ENCODE assay signal across 8 cellular contexts in the genomic region with DNA sequence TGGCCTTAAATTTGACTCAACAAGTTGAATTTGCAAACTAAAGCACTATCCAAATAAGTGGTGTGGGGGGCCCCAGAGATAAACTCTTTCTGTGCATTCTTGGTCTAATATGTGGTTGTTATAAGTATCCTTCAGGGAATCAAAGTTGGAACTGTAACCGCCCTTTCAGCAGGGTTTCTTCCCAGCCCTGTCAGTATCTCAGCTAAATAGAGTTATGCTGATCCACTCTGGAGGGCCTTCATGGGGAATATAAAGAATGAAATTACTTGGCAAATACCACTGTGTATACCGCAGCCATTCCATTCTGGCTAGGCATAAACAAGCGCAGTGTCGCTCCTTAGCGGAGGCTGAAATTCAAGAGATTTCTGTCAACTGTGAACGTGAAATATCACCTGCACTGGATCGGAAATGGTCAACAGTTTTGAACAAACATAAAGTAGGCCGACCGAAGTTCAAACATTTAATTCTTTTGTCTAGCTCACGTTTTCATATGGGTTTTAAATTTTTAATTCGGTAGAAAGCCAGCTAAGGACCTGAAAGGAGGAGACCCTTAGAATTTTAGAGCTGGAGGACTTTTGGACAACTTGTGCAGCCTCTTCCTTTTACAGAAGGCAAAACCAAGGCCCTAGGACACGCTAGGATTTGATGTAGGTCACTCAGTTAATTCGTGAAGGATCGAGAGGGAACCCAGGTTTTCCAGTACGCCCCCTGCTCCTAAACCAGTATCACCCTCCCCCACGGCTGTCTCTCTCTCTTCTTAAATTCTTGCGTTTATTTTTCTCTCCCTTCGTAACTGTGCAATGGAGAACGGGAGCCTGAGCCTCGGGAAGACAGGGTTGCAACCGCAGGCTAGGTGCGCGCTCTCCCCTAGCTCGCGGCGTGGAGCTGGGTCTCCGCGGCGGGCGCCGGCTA.
A peak's percentile ranks its signal among the peaks of the same experiment; 100 is the strongest.
DNase-seq lines count a peak whose midpoint lies in the region; ATAC-seq and TF ChIP-seq lines count a peak whose summit lies in the region.

No MANE protein-coding gene starts in this region.

- peak overlapping the region; percentile 92 for H3K14ac ChIP-seq in IMR-90 (replicated peaks; ENCODE audit: low read depth, low read length)

- H3K4me1 ChIP-seq in IMR-90 (ENCODE audit: control insufficient read depth, insufficient read depth, low read length) (peaks cover 7% of the 10 kb centered on the region), ascending aorta (peaks cover 0 to 9% of the 10 kb centered on the region in 2 donors)

- H3K79me1 ChIP-seq in IMR-90 (ENCODE audit: low read depth in 1 of 2, low read length in 2 of 2), result peaks cover 0 to 31% of the 10 kb centered on the region in 2 experiments; a peak in 3 of 4 replicates

- intact Hi-C loops in activated CD4-positive, alpha-beta T cell treated with anti-CD3 and anti-CD28 coated beads for 36 hours (cut with DNase I, micrococcal nuclease), result loop anchor here (1.0 to 10.0 kb wide), 18 partner anchors 30 to 1799 kb away; a partner anchor contains a TSS
- intact Hi-C loops in IMR-90 (cut with micrococcal nuclease) (loop anchor here (1.0 to 5.0 kb wide), 5 partner anchors 39 to 153 kb away; no protein-coding TSS in a partner anchor), ascending aorta (cut with DNase I) (loop anchor here (1.0 to 10.0 kb wide), 10 partner anchors 30 to 1795 kb away; a partner anchor contains a TSS)

- H3K27ac ChIP-seq in IMR-90 (ENCODE audit: insufficient read depth, low read length) (peak overlapping the region; percentile 94), ascending aorta (peak overlapping the region; percentile 91 to 94)

- H4K5ac ChIP-seq in IMR-90 (ENCODE audit: low read depth, low read length), result peak overlapping the region; percentile 82

- CTCF ChIA-PET in activated CD4-positive, alpha-beta T cell treated with anti-CD3 and anti-CD28 coated beads for 36 hours (lab: Charles Lee), result interaction anchor here (0.6 to 1.8 kb wide), 7 partner anchors 9 to 419 kb away, joined by 3 to 6 read pairs (median 4); a partner anchor contains a TSS
- CTCF ChIA-PET in IMR-90 (lab: Yijun Ruan, JAX), result interaction anchor here (0.7 to 2.6 kb wide), 6 partner anchors 18 to 152 kb away, joined by 3 to 17 read pairs (median 3); a partner anchor contains a TSS

- peak overlapping the region; percentile 63; the same call in 1 of the 2 replicates for H3K56ac ChIP-seq in IMR-90 (ENCODE audit: extremely low read depth, insufficient read depth, low read length)

- 0 out of 2 replicates have a peak, but pooled peaks have one; percentile 27 for TF ChIP-seq POLR2A in IMR-90 (IDR thresholded peaks at IDR 0.05; ENCODE audit: low read depth, low read length)

- 5% methylated on average over 18 of the region's 31 CpGs; no CpG with 5 or more reads in 1 of the 2 experiments for WGBS in IMR-90 (ENCODE audit: extremely low coverage in 2 of 2, insufficient read length in 1 of 2), 2 experiments

- POLR2A ChIA-PET in activated CD4-positive, alpha-beta T cell treated with anti-CD3 and anti-CD28 coated beads for 36 hours (lab: Charles Lee), result no interaction called here
- POLR2A ChIA-PET in IMR-90 (lab: Charles Lee; ENCODE audit: unreplicated experiment), result no interaction called here

- H3K4me3 ChIP-seq in IMR-90 (ENCODE audit: insufficient read depth, low read depth, low read length) (peak overlapping the region; percentile 60), ascending aorta (peak overlapping the region; percentile 78 to 97)

- H3K4me3 Mint-ChIP-seq in activated CD4-positive, alpha-beta T cell treated with anti-CD3 and anti-CD28 coated beads for 36 hours, result peak overlapping the region; percentile 70
- peak overlapping the region; percentile 86 for H3K4me3 Mint-ChIP-seq in stimulated activated memory B cell treated with anti-CD40 and anti-IgM and Interleukin-4, amounts not matched to agents 10 μg/mL and 1 μg/mL and 100 μg/mL, for 72 hours

- peak overlapping the region; percentile 54; the same call in 2 of the 3 replicates for H2BK15ac ChIP-seq in IMR-90 (ENCODE audit: low read depth, low read length)

- H4K20me1 ChIP-seq in IMR-90 (ENCODE audit: insufficient read depth, low read length), result peaks cover 5% of the 10 kb centered on the region; the same call in 1 of the 2 replicates

- H3K27me3 Mint-ChIP-seq in activated CD4-positive, alpha-beta T cell treated with anti-CD3 and anti-CD28 coated beads for 36 hours, result peaks cover 3% of the 10 kb centered on the region
- no peaks in the 10 kb centered on the region for H3K27me3 Mint-ChIP-seq in stimulated activated memory B cell treated with anti-CD40 and anti-IgM and Interleukin-4, amounts not matched to agents 10 μg/mL and 1 μg/mL and 100 μg/mL, for 72 hours

- H3K27ac Mint-ChIP-seq in activated CD4-positive, alpha-beta T cell treated with anti-CD3 and anti-CD28 coated beads for 36 hours, result peak overlapping the region; percentile 55
- peak overlapping the region; percentile 87 for H3K27ac Mint-ChIP-seq in stimulated activated memory B cell treated with anti-CD40 and anti-IgM and Interleukin-4, amounts not matched to agents 10 μg/mL and 1 μg/mL and 100 μg/mL, for 72 hours

- no TSS peak for BruUV-seq in IMR-90 (replicated peaks; lab: Mats Ljungman, UMichigan)

- H3K4me1 Mint-ChIP-seq in activated CD4-positive, alpha-beta T cell treated with anti-CD3 and anti-CD28 coated beads for 36 hours, result peaks cover 14% of the 10 kb centered on the region
- peaks cover 36% of the 10 kb centered on the region for H3K4me1 Mint-ChIP-seq in stimulated activated memory B cell treated with anti-CD40 and anti-IgM and Interleukin-4, amounts not matched to agents 10 μg/mL and 1 μg/mL and 100 μg/mL, for 72 hours

- no peaks in the 10 kb centered on the region for H3K9me3 Mint-ChIP-seq in activated CD4-positive, alpha-beta T cell treated with anti-CD3 and anti-CD28 coated beads for 36 hours (ENCODE audit: low read depth)
- H3K9me3 Mint-ChIP-seq in stimulated activated memory B cell treated with anti-CD40 and anti-IgM and Interleukin-4, amounts not matched to agents 10 μg/mL and 1 μg/mL and 100 μg/mL, for 72 hours, result no peaks in the 10 kb centered on the region

- H3K9me3 ChIP-seq in IMR-90 (ENCODE audit: control insufficient read depth, insufficient read depth, low read length), result no peaks in the 10 kb centered on the region
- no peaks in the 10 kb centered on the region for H3K9me3 ChIP-seq in ascending aorta

- peak overlapping the region; percentile 77 for H3K4ac ChIP-seq in IMR-90 (ENCODE audit: low read depth, low read length)

- no peaks in the 10 kb centered on the region for H3K27me3 ChIP-seq in IMR-90 (ENCODE audit: control insufficient read depth, insufficient read depth, low read length)
- H3K27me3 ChIP-seq in ascending aorta, result no peaks in the 10 kb centered on the region

- peak overlapping the region; percentile 94 for H2BK5ac ChIP-seq in IMR-90 (ENCODE audit: low read depth, low read length, poor library complexity, severe bottlenecking)

- DNase-seq in activated CD4-positive, alpha-beta T cell treated with anti-CD3 and anti-CD28 coated beads for 36 hours, result no peak
- no peak for DNase-seq in activated CD4-positive, alpha-beta T cell treated with anti-CD3 and anti-CD28 coated beads for 48 hours
- peak; percentile 81 for DNase-seq in IMR-90
- no peak for DNase-seq in ascending aorta (ENCODE audit: low spot score in 2 of 2)
- peak; percentile 55 for DNase-seq in iris pigment epithelial cell (ENCODE audit: low read depth)
- no peak for DNase-seq in activated effector memory CD4-positive, alpha-beta T cell treated with anti-CD3 and anti-CD28 coated beads, Interleukin-2, amount 50 U/mL, for 16 hours

- H2AK9ac ChIP-seq in IMR-90 (replicated peaks; ENCODE audit: low read depth, low read length, poor library complexity), result peak overlapping the region; percentile 99

- H2AK5ac ChIP-seq in IMR-90 (ENCODE audit: low read depth, low read length), result peak overlapping the region; percentile 80; the same call in 1 of the 2 replicates

- H3K23ac ChIP-seq in IMR-90 (ENCODE audit: low read depth, low read length), result peak overlapping the region; percentile 81

- ATAC-seq in activated CD4-positive, alpha-beta T cell treated with anti-CD3 and anti-CD28 coated beads for 36 hours, result no peak
- ATAC-seq in IMR-90 (ENCODE audit: low read depth) (no peak), GM18498 (IDR thresholded peaks at IDR 0.05; ENCODE audit: unreplicated experiment) (no peak)
- ATAC-seq in stimulated activated memory B cell treated with anti-CD40 and anti-IgM and Interleukin-4, amounts not matched to agents 10 μg/mL and 1 μg/mL and 100 μg/mL, for 72 hours, result peak; percentile 0

- H2BK20ac ChIP-seq in IMR-90 (ENCODE audit: low read depth, low read length), result peak overlapping the region; percentile 23

- TF ChIP-seq CTCF in IMR-90 (conservative IDR thresholded peaks at IDR 0.05; ENCODE audit: low read depth, low read length) (no peak), ascending aorta (IDR thresholded peaks at IDR 0.05) (no peak)

- peaks cover 3% of the 10 kb centered on the region for H3K36me3 Mint-ChIP-seq in activated CD4-positive, alpha-beta T cell treated with anti-CD3 and anti-CD28 coated beads for 36 hours (ENCODE audit: low read depth)
- H3K36me3 Mint-ChIP-seq in stimulated activated memory B cell treated with anti-CD40 and anti-IgM and Interleukin-4, amounts not matched to agents 10 μg/mL and 1 μg/mL and 100 μg/mL, for 72 hours, result peaks cover 1% of the 10 kb centered on the region

- dilution Hi-C loops in IMR-90 (cut with HindIII; ENCODE audit: low sequenced_read_pairs, unreplicated experiment), result no loop called here

- H2BK120ac ChIP-seq in IMR-90 (ENCODE audit: low read depth, low read length), result peak overlapping the region; percentile 51; the same call in 1 of the 2 replicates

- H3K36me3 ChIP-seq in IMR-90 (ENCODE audit: control insufficient read depth, insufficient read depth, low read length) (no peaks in the 10 kb centered on the region), ascending aorta (no peaks in the 10 kb centered on the region)

- H3K9ac ChIP-seq in IMR-90 (ENCODE audit: low read depth, low read length), result peak overlapping the region; percentile 88

- H3K18ac ChIP-seq in IMR-90 (ENCODE audit: low read depth, low read length), result peak overlapping the region; percentile 72

- in situ Hi-C loops in IMR-90 (cut with MboI; ENCODE audit: low sequenced_read_pairs), result loop anchor here (5.0 kb wide), 2 partner anchors 42 to 67 kb away; no protein-coding TSS in a partner anchor

- peak overlapping the region; percentile 90 to 94 for H4K8ac ChIP-seq in IMR-90 (ENCODE audit: low read depth in 2 of 2, low read length in 2 of 2)

- peak overlapping the region; percentile 95 for H3K4me2 ChIP-seq in IMR-90 (ENCODE audit: low read depth, low read length)

- peak overlapping the region; percentile 78 for H4K91ac ChIP-seq in IMR-90 (ENCODE audit: insufficient read depth, low read depth, low read length)

- H2AFZ ChIP-seq in IMR-90 (replicated peaks; ENCODE audit: low read length, poor library complexity), result peak overlapping the region; percentile 95

- TF ChIP-seq RAD21 in IMR-90 (IDR thresholded peaks at IDR 0.05; ENCODE audit: low read length), result peak; percentile 19; the same call in 1 of the 2 replicates

- H3K9me1 ChIP-seq in IMR-90 (ENCODE audit: insufficient read depth, low read length), result no peaks in the 10 kb centered on the region

TF ChIP-seq in IMR-90, 13 proteins besides CTCF, POLR2A, EP300 and RAD21 (continues in another document):
- 0 out of 2 replicates have a peak, but pooled peaks have one; percentile 7 for TF ChIP-seq BHLHE40 (IDR thresholded peaks at IDR 0.05; ENCODE audit: low read depth, low read length)
- no peak for TF ChIP-seq NFE2L2 (IDR thresholded peaks at IDR 0.05; ENCODE audit: low read depth, low read length)
- TF ChIP-seq RCOR1 (IDR thresholded peaks at IDR 0.05; ENCODE audit: insufficient replicate concordance, low read length), result no peak

Comparison
In these comparisons a context has a peak if more than half of its experiments do, and no peak if none do; other contexts are left out.
1. DNase-seq: peak in IMR-90 (single experiment) and iris pigment epithelial cell (single experiment); none in activated CD4-positive, alpha-beta T cell treated with anti-CD3 and anti-CD28 coated beads for 36 hours (single experiment), activated CD4-positive, alpha-beta T cell treated with anti-CD3 and anti-CD28 coated beads for 48 hours (single experiment), ascending aorta (0 of 2) and activated effector memory CD4-positive, alpha-beta T cell treated with anti-CD3 and anti-CD28 coated beads, Interleukin-2, amount 50 U/mL, for 16 hours (single experiment).